8 cellular contexts compared by ENCODE assay signal in genomic region chr19:48632692-48633147, GRCh38. TPM values are rescaled to one million over a fixed set of nuclear protein-coding genes. Genes with fewer than 3 reads are reported as not detected.
DNase-seq lines count a peak whose midpoint lies in the region; ATAC-seq and TF ChIP-seq lines count a peak whose summit lies in the region.

No MANE protein-coding gene starts in this region.

- no peaks in the 10 kb centered on the region for H3K36me3 ChIP-seq in MM.1S (replicated peaks; ENCODE audit: insufficient read depth, low read length)
- no peaks in the 10 kb centered on the region for H3K36me3 ChIP-seq in breast epithelium

- H3K9me3 Mint-ChIP-seq in naive thymus-derived CD8-positive, alpha-beta T cell = no peaks in the 10 kb centered on the region

- no peaks in the 10 kb centered on the region for H4K20me1 ChIP-seq in MM.1S (ENCODE audit: insufficient read depth, low read length)

- TF ChIP-seq CTCF in C4-2B (conservative IDR thresholded peaks at IDR 0.05) (no peak), MM.1S (IDR thresholded peaks at IDR 0.05; ENCODE audit: low read length) (no peak), breast epithelium (IDR thresholded peaks at IDR 0.05) (no peak)

- H3K27ac ChIP-seq in C4-2B (peak overlapping the region; percentile 92), MM.1S (ENCODE audit: low read length) (peak overlapping the region; percentile 72; the same call in 1 of the 2 replicates), breast epithelium (peak overlapping the region; percentile 99)

- TF ChIP-seq POLR2A in breast epithelium (IDR thresholded peaks at IDR 0.05) = no peak

- ATAC-seq in naive thymus-derived CD8-positive, alpha-beta T cell = no peak
- no peak for ATAC-seq in HG02840 (IDR thresholded peaks at IDR 0.05; ENCODE audit: low FRiP score, unreplicated experiment)

- H3K9me2 ChIP-seq in MM.1S (replicated peaks; ENCODE audit: insufficient read depth, low read length) = no peaks in the 10 kb centered on the region

- peaks cover 0 to 47% (median 8%) of the 10 kb centered on the region in 3 donors for H3K36me3 Mint-ChIP-seq in naive thymus-derived CD8-positive, alpha-beta T cell

- no peak overlapping the region for H2AFZ ChIP-seq in MM.1S (ENCODE audit: low read length)

- H3K27me3 ChIP-seq in MM.1S (replicated peaks; ENCODE audit: insufficient read depth, low read length) = no peaks in the 10 kb centered on the region
- no peaks in the 10 kb centered on the region for H3K27me3 ChIP-seq in breast epithelium

- no peaks in the 10 kb centered on the region for H3K27me3 Mint-ChIP-seq in naive thymus-derived CD8-positive, alpha-beta T cell

- H3K4me3 Mint-ChIP-seq in naive thymus-derived CD8-positive, alpha-beta T cell = peak overlapping the region in 9 of 10 donors; percentile 4 to 52 (median 26)

- POLR2A ChIA-PET in naive thymus-derived CD8-positive, alpha-beta T cell (lab: Charles Lee) = interaction anchor here (0.7 to 4.3 kb wide), 7 partner anchors 9 to 1874 kb away, joined by 4 to 42 read pairs (median 20); partner anchors contain the start of genes CA11, RPL18 and SPHK2

- H3K9ac ChIP-seq in MM.1S (ENCODE audit: low read length) = peak overlapping the region; percentile 22; the same call in 1 of the 2 replicates

- H3K4me1 ChIP-seq in MM.1S (ENCODE audit: low read length) = peaks cover 26% of the 10 kb centered on the region
- H3K4me1 ChIP-seq in breast epithelium = peaks cover 0 to 7% of the 10 kb centered on the region in 2 donors

- peak overlapping the region in 9 of 10 donors; percentile 20 to 96 (median 85) for H3K27ac Mint-ChIP-seq in naive thymus-derived CD8-positive, alpha-beta T cell

- H3K4me1 Mint-ChIP-seq in naive thymus-derived CD8-positive, alpha-beta T cell = peaks cover 13 to 49% (median 42%) of the 10 kb centered on the region in 4 donors

- H3K4me3 ChIP-seq in MM.1S (ENCODE audit: low read length) = no peak overlapping the region
- H3K4me3 ChIP-seq in breast epithelium = no peak overlapping the region

- intact Hi-C loops in breast epithelium (cut with DNase I; ENCODE audit: low total_unique reads) = no loop called here

- peaks cover 35% of the 10 kb centered on the region for H3F3A ChIP-seq in MM.1S (ENCODE audit: insufficient read depth, low read length)

- DNase-seq in MM.1S (peak; percentile 41), breast epithelium (ENCODE audit: low spot score in 2 of 2) (no peak), SW 1271 (lab: John Stamatoyannopoulos, UW) (no peak), globus pallidus (ENCODE audit: low spot score) (no peak), cortex of kidney (lab: John Stamatoyannopoulos, UW) (no peak)
- no peak for DNase-seq in naive thymus-derived CD8-positive, alpha-beta T cell

- H3K9me3 ChIP-seq in MM.1S (replicated peaks; ENCODE audit: insufficient read depth, low read length) (no peaks in the 10 kb centered on the region), breast epithelium (no peaks in the 10 kb centered on the region)

- no peaks in the 10 kb centered on the region for H3K79me2 ChIP-seq in MM.1S (ENCODE audit: low read length)

- H3K4me2 ChIP-seq in MM.1S (ENCODE audit: low read depth, low read length) = peak overlapping the region; percentile 83; the same call in 1 of the 2 replicates

RNA-seq across cellular contexts. Expression of gene DBP, which starts 4.5 kb away (rescaled TPM):
- total RNA-seq in breast epithelium = 10 to 100 TPM in 1 of 3 donors, 1 to 10 TPM in 2; 3.9 to 10.8 (median 5.0) TPM
- 10 to 100 TPM; 63.1 to 66.6 TPM for total RNA-seq in naive thymus-derived CD8-positive, alpha-beta T cell
- 10 to 100 TPM; 37.5 to 97.8 (median 63.1) TPM for polyA plus RNA-seq in naive thymus-derived CD8-positive, alpha-beta T cell

RNA-seq across cellular contexts. Expression of gene CA11, which starts 13.3 kb away (rescaled TPM):
- total RNA-seq in breast epithelium = 10 to 100 TPM in 1 of 3 donors, 1 to 10 TPM in 2; 2.2 to 14.2 (median 9.8) TPM
- 10 to 100 TPM; 16.2 to 21.3 TPM for total RNA-seq in naive thymus-derived CD8-positive, alpha-beta T cell
- polyA plus RNA-seq in naive thymus-derived CD8-positive, alpha-beta T cell = 10 to 100 TPM in 1 of 3 donors, 1 to 10 TPM in 2; 6.6 to 14.1 (median 7.2) TPM

RNA-seq across cellular contexts. Expression of gene SPHK2, which starts 13.4 kb away (rescaled TPM):
- total RNA-seq in breast epithelium = 10 to 100 TPM in 2 of 3 donors, 1 to 10 TPM in 1; 7.4 to 10.8 (median 10.5) TPM
- total RNA-seq in naive thymus-derived CD8-positive, alpha-beta T cell = 10 to 100 TPM; 39.1 to 40.4 TPM
- polyA plus RNA-seq in naive thymus-derived CD8-positive, alpha-beta T cell = 1 to 10 TPM; 7.5 to 9.1 (median 8.3) TPM

RNA-seq across cellular contexts. Expression of gene RPL18, which starts 13.7 kb away (rescaled TPM):
- 1,000 to 10,000 TPM; 1,880 to 2,937 (median 2,507) TPM for total RNA-seq in breast epithelium
- total RNA-seq in naive thymus-derived CD8-positive, alpha-beta T cell = 1,000 to 10,000 TPM; 2,380 to 2,437 TPM
- 1,000 to 10,000 TPM; 2,610 to 3,008 (median 2,848) TPM for polyA plus RNA-seq in naive thymus-derived CD8-positive, alpha-beta T cell

RNA-seq across cellular contexts. Expression of gene FAM83E, which starts 17.8 kb away (rescaled TPM):
- 1 to 10 TPM in 2 of 3 donors, not detected in 1; 3.3 to 5.6 TPM for total RNA-seq in breast epithelium
- 1 to 10 TPM; 8.0 TPM for total RNA-seq in naive thymus-derived CD8-positive, alpha-beta T cell
- polyA plus RNA-seq in naive thymus-derived CD8-positive, alpha-beta T cell = not detected

Comparison
In these comparisons a context has a peak if more than half of its experiments do, and no peak if none do; other contexts are left out.
1. RNA of gene DBP, which starts 4.5 kb away (total RNA-seq): 63.1 to 66.6 TPM in naive thymus-derived CD8-positive, alpha-beta T cell; 3.9 to 10.8 TPM in breast epithelium; every median in the first group is over 4 times any median in the second.
2. Peak in every context shown above with its lines, with median percentiles within 50 percentile points of each other: H3K27ac ChIP-seq.